In genomic region chr1:183493540-183494245, GRCh38 we compare ENCODE assay signal across 24 cellular contexts. TPM values are rescaled to one million over a fixed set of nuclear protein-coding genes. Genes with fewer than 3 reads are reported as not detected.
DNase-seq lines count a peak whose midpoint lies in the region; ATAC-seq and TF ChIP-seq lines count a peak whose summit lies in the region.
"Had no signal": no experiment of that assay in that cellular context is flagged by ENCODE, and none has a peak within 500 bp of the region (broad histone marks: within the 10 kb centered on the region; RNA-seq: fewer than 3 reads in every experiment).

No MANE protein-coding gene starts in this region.

- H3K9me3 ChIP-seq in PC-3 (ENCODE audit: low read length): no peaks in the 10 kb centered on the region
- H3K9me3 ChIP-seq: gastrocnemius medialis, right atrium auricular region, SJCRH30 had no signal

- no peaks in the 10 kb centered on the region for H3K27me3 ChIP-seq in GM23338 (ENCODE audit: insufficient read depth)
- no peaks in the 10 kb centered on the region for H3K27me3 ChIP-seq in PC-3 (ENCODE audit: low read length)
- H3K27me3 ChIP-seq: adrenal gland, gastrocnemius medialis, right atrium auricular region, SJCRH30 had no signal

- H3K4me2 ChIP-seq in GM23338 (no peak overlapping the region), PC-3 (ENCODE audit: low read length) (no peak overlapping the region)

- no peak overlapping the region for H3K4me3 Mint-ChIP-seq in GM23338
- H3K4me3 Mint-ChIP-seq: CD4-positive, CD25-positive, alpha-beta regulatory T cell; central memory CD8-positive, alpha-beta T cell; naive thymus-derived CD8-positive, alpha-beta T cell; T-helper 1 cell treated with Interleukin-12 subunit alpha and Interleukin-12 subunit beta and Interleukin-4 antibody, amounts not matched to agents 30 μg/mL and 1 μg/mL, for 36 hours had no signal

- intact Hi-C loops in PC-3 (cut with micrococcal nuclease): no loop called here

- peaks cover 19% of the 10 kb centered on the region for H4K20me1 ChIP-seq in GM23338 (replicated peaks; ENCODE audit: insufficient read depth)
- H4K20me1 ChIP-seq in PC-3 (ENCODE audit: low read length): peaks cover 11% of the 10 kb centered on the region; the same call in 1 of the 2 replicates

- H3K9me2 ChIP-seq in GM23338 (ENCODE audit: insufficient read depth) (no peaks in the 10 kb centered on the region), PC-3 (replicated peaks; ENCODE audit: low read length) (no peaks in the 10 kb centered on the region)

- peaks cover 100% of the 10 kb centered on the region for H3K79me2 ChIP-seq in GM23338 (replicated peaks; ENCODE audit: insufficient read depth)
- peaks cover 94% of the 10 kb centered on the region for H3K79me2 ChIP-seq in PC-3 (ENCODE audit: low read length)

- TF ChIP-seq CTCF in GM23338 (conservative IDR thresholded peaks at IDR 0.05; ENCODE audit: low read depth in 2 of 2) (no peak), PC-3 (conservative IDR thresholded peaks at IDR 0.05; ENCODE audit: low read depth, low read length) (no peak), epithelial cell of esophagus (IDR thresholded peaks at IDR 0.05; ENCODE audit: insufficient read depth, low read depth, low read length, missing control alignments) (no peak), GM13976 (IDR thresholded peaks at IDR 0.05; ENCODE audit: borderline replicate concordance, control extremely low read depth, extremely low read depth, insufficient read depth, missing control alignments) (no peak)

- H3K9ac ChIP-seq in PC-3 (ENCODE audit: low read length): no peak overlapping the region
- H3K9ac ChIP-seq: GM23248 had no signal

- in situ Hi-C loops in GM13976 (cut with MboI; ENCODE audit: low sequenced_read_pairs, unreplicated experiment): no loop called here

- no peak for ATAC-seq in GM23338
- ATAC-seq in PC-3: no peak
- ATAC-seq in left lobe of liver: no peak
- ATAC-seq in HG03439 (IDR thresholded peaks at IDR 0.05; ENCODE audit: unreplicated experiment): no peak
- ATAC-seq: gastrocnemius medialis; naive thymus-derived CD8-positive, alpha-beta T cell had no signal

- no peak overlapping the region for H3K4me3 ChIP-seq in GM23338
- H3K4me3 ChIP-seq in PC-3 (ENCODE audit: low read length): no peak overlapping the region
- no peak overlapping the region for H3K4me3 ChIP-seq in epithelial cell of esophagus (ENCODE audit: low read length)
- H3K4me3 ChIP-seq: adrenal gland, gastrocnemius medialis, GM23248, right atrium auricular region, SJCRH30 had no signal

- H2AFZ ChIP-seq in GM23338 (no peak overlapping the region), PC-3 (ENCODE audit: low read length) (no peak overlapping the region)
- H2AFZ ChIP-seq: GM23248 had no signal

- DNase-seq in A172 (ENCODE audit: low spot score): peak; percentile 53
- DNase-seq in GM23338 (ENCODE audit: low spot score): no peak
- DNase-seq in PC-3: peak; percentile 30
- DNase-seq in epithelial cell of esophagus (ENCODE audit: low read depth): peak; percentile 14
- DNase-seq in left lobe of liver (ENCODE audit: low spot score): no peak
- DNase-seq in NOMO-1 treated with DMSO at 0.1 percent for 48 hours (lab: John Stamatoyannopoulos, UW; ENCODE audit: unreplicated experiment): no peak
- no peak for DNase-seq in GM13976 (ENCODE audit: low spot score)
- DNase-seq: activated effector memory CD4-positive, alpha-beta T cell treated with anti-CD3 and anti-CD28 coated beads, Interleukin-2, amount 50 U/mL, for 16 hours; CD4-positive, CD25-positive, alpha-beta regulatory T cell; DMS153; GM23248; MM.1S; naive thymus-derived CD8-positive, alpha-beta T cell; NCI-H146; OCI-M1; SJCRH30; stimulated activated CD8-positive, alpha-beta memory T cell treated with anti-CD3 and anti-CD28 coated beads, Interleukin-4, amount 100 ng/mL, for 48 hours had no signal

- H3K27ac ChIP-seq in GM23338 (ENCODE audit: low read depth) (0 out of 2 replicates have a peak overlapping the region, but pooled peaks have one; percentile 29), PC-3 (ENCODE audit: low read length) (no peak overlapping the region)
- H3K27ac ChIP-seq: adrenal gland, GM23248, right atrium auricular region, SJCRH30, VCaP had no signal

- H3K27me3 Mint-ChIP-seq in GM23338 (ENCODE audit: insufficient read depth, low read depth, poor library complexity): no peaks in the 10 kb centered on the region
- H3K27me3 Mint-ChIP-seq: CD4-positive, CD25-positive, alpha-beta regulatory T cell; central memory CD8-positive, alpha-beta T cell; naive thymus-derived CD8-positive, alpha-beta T cell had no signal

- H3K4me1 Mint-ChIP-seq in GM23338: peaks cover 7% of the 10 kb centered on the region

- no peak overlapping the region for H3K27ac Mint-ChIP-seq in GM23338
- H3K27ac Mint-ChIP-seq: T-helper 1 cell treated with Interleukin-12 subunit alpha and Interleukin-12 subunit beta and Interleukin-4 antibody, amounts not matched to agents 30 μg/mL and 1 μg/mL, for 36 hours had no signal

- peaks cover 2% of the 10 kb centered on the region; the same call in 1 of the 2 replicates for H3K4me1 ChIP-seq in GM23338 (ENCODE audit: insufficient read depth)
- no peaks in the 10 kb centered on the region for H3K4me1 ChIP-seq in PC-3 (ENCODE audit: insufficient read depth, low read length)
- H3K4me1 ChIP-seq: adrenal gland, SJCRH30 had no signal

- no peaks in the 10 kb centered on the region for H3K36me3 Mint-ChIP-seq in GM23338 (ENCODE audit: low read depth)

- POLR2A ChIA-PET in PC-3 (lab: Charles Lee; ENCODE audit: unreplicated experiment): no interaction called here

- BruUV-seq in PC-3 (replicated peaks; lab: Mats Ljungman, UMichigan): no TSS peak

- no peaks in the 10 kb centered on the region for H3K36me3 ChIP-seq in GM23338 (ENCODE audit: insufficient read depth)
- H3K36me3 ChIP-seq in PC-3 (ENCODE audit: low read depth, low read length): no peaks in the 10 kb centered on the region
- H3K36me3 ChIP-seq: adrenal gland, gastrocnemius medialis, right atrium auricular region, SJCRH30 had no signal

- no peaks in the 10 kb centered on the region for H3F3A ChIP-seq in GM23338 (replicated peaks; ENCODE audit: low read depth)
- H3F3A ChIP-seq in PC-3 (ENCODE audit: low read length, unreplicated experiment): no peaks in the 10 kb centered on the region

- no peaks in the 10 kb centered on the region for H3K9me3 Mint-ChIP-seq in GM23338
- H3K9me3 Mint-ChIP-seq: central memory CD8-positive, alpha-beta T cell; naive thymus-derived CD8-positive, alpha-beta T cell had no signal

- CTCF ChIA-PET in PC-3 (lab: Charles Lee): no interaction called here

TF ChIP-seq in GM23338, 12 proteins besides CTCF, POLR2A, EP300 and RAD21 (continues in another document):
- TF ChIP-seq ZNF114 (CRISPR knock-in tag; IDR thresholded peaks at IDR 0.05): no peak

RNA-seq across cellular contexts. Expression of gene SMG7, which starts 21.4 kb away (rescaled TPM):
- total RNA-seq in A172 (2014; rRNA removed; shearing (Covaris generic)): 19.6 and 23.0 TPM in 2 replicates
- 79.4 and 96.4 TPM in 2 replicates for total RNA-seq in GM23338 (2014; rRNA removed; shearing (Covaris generic))
- 33.0 and 33.2 TPM in 2 replicates for polyA plus RNA-seq in GM23338 (2016; fragmentation: Nextera tagmentation; extraction: Ambion mirVana)
- total RNA-seq in PC-3 (2014; rRNA removed): 25.5 and 38.4 TPM in 2 replicates
- 25.3 TPM for total RNA-seq in left lobe of liver

Comparison
In these comparisons a context has a peak if more than half of its experiments do, and no peak if none do; other contexts are left out.
1. DNase-seq: peak in A172 (single experiment), PC-3 (single experiment) and epithelial cell of esophagus (single experiment); none in GM23338 (single experiment), left lobe of liver (single experiment), NOMO-1 treated with DMSO at 0.1 percent for 48 hours (single experiment) and GM13976 (single experiment).